ENCODE assay signal across 21 cellular contexts in the genomic region with DNA sequence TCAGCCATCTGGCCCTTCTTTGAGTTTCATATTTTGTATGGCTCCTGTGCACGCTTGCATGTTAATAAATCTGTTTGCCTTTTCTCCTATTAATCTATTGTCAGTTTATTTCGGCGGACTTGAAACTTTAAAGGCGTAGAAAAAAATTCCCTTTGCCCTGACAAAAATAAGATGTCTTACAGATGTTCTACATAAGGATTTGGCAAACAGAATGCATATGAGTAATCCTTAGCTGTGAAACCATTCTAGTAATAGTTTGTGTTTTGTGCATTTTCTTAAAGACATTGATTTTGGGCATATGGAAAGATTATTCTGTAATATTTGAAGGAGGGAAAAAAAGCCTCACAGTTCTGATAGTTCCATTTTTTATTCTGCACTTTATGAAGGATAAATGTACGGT. TPM values are rescaled to one million over a fixed set of nuclear protein-coding genes. Genes with fewer than 3 reads are reported as not detected.
DNase-seq lines count a peak whose midpoint lies in the region; ATAC-seq and TF ChIP-seq lines count a peak whose summit lies in the region.
"Had no signal": no experiment of that assay in that cellular context is flagged by ENCODE, and none has a peak within 500 bp of the region (broad histone marks: within the 10 kb centered on the region; RNA-seq: fewer than 3 reads in every experiment).

No MANE protein-coding gene starts in this region.

- no peaks in the 10 kb centered on the region for H3K9me3 Mint-ChIP-seq in GM23338
- H3K9me3 Mint-ChIP-seq in endodermal cell: no peaks in the 10 kb centered on the region
- no peaks in the 10 kb centered on the region for H3K9me3 Mint-ChIP-seq in progenitor cell of endocrine pancreas (ENCODE audit: low read depth)
- no peaks in the 10 kb centered on the region for H3K9me3 Mint-ChIP-seq in natural killer cell
- H3K9me3 Mint-ChIP-seq: CD8-positive, alpha-beta memory T cell had no signal

- H3K27me3 ChIP-seq in GM23338 (ENCODE audit: insufficient read depth) (no peaks in the 10 kb centered on the region), endodermal cell (ENCODE audit: control insufficient read depth, insufficient read depth, low read length, poor library complexity, severe bottlenecking) (no peaks in the 10 kb centered on the region)
- H3K27me3 ChIP-seq: BLaER1, SJSA1 had no signal

- WGBS in endodermal cell (ENCODE audit: insufficient coverage in 1 of 2, insufficient read length in 1 of 2), 2 experiments: 95 to 100% methylated on average over 4 to 5 of the region's 5 CpGs

- H3K4me3 ChIP-seq in GM23338 (no peak overlapping the region; the same call in 1 of the 2 replicates), endodermal cell (ENCODE audit: low read length) (no peak overlapping the region), foreskin fibroblast (ENCODE audit: low read depth in 1 of 2, low read length in 2 of 2) (no peak overlapping the region)
- H3K4me3 ChIP-seq: BLaER1, K562, SJSA1 had no signal

- H3K9me3 ChIP-seq in endodermal cell (ENCODE audit: control insufficient read depth, low read length): no peaks in the 10 kb centered on the region
- H3K9me3 ChIP-seq: BLaER1, SJSA1 had no signal

- H3K79me2 ChIP-seq in GM23338 (replicated peaks; ENCODE audit: insufficient read depth): no peaks in the 10 kb centered on the region

- intact Hi-C loops in natural killer cell (cut with micrococcal nuclease): no loop called here

- H3K27ac Mint-ChIP-seq in GM23338 (no peak overlapping the region), endodermal cell (peak overlapping the region; percentile 81), progenitor cell of endocrine pancreas (no peak overlapping the region), natural killer cell (no peak overlapping the region)
- H3K27ac Mint-ChIP-seq: CD8-positive, alpha-beta memory T cell had no signal

- H3K4me3 Mint-ChIP-seq in GM23338 (no peak overlapping the region), endodermal cell (no peak overlapping the region), progenitor cell of endocrine pancreas (ENCODE audit: low read depth) (no peak overlapping the region), natural killer cell (no peak overlapping the region)
- H3K4me3 Mint-ChIP-seq: CD8-positive, alpha-beta memory T cell had no signal

- peak overlapping the region; percentile 26; the same call in 1 of the 2 replicates for H2AFZ ChIP-seq in GM23338

- peaks cover 24% of the 10 kb centered on the region for H3K4me1 ChIP-seq in GM23338 (ENCODE audit: insufficient read depth)
- H3K4me1 ChIP-seq in endodermal cell (ENCODE audit: control insufficient read depth, insufficient read depth, low read length): peaks cover 4% of the 10 kb centered on the region
- H3K4me1 ChIP-seq: BLaER1, SJSA1 had no signal

- H3K4me2 ChIP-seq in GM23338: peak overlapping the region; percentile 49; the same call in 1 of the 2 replicates
- H3K4me2 ChIP-seq: BLaER1 had no signal

- H3K27me3 Mint-ChIP-seq in GM23338 (ENCODE audit: insufficient read depth, low read depth, poor library complexity) (no peaks in the 10 kb centered on the region), endodermal cell (ENCODE audit: insufficient read depth) (no peaks in the 10 kb centered on the region), progenitor cell of endocrine pancreas (no peaks in the 10 kb centered on the region), natural killer cell (ENCODE audit: low read depth in 2 of 2) (no peaks in the 10 kb centered on the region)
- H3K27me3 Mint-ChIP-seq: CD8-positive, alpha-beta memory T cell had no signal

- no peak for TF ChIP-seq CTCF in GM23338 (conservative IDR thresholded peaks at IDR 0.05; ENCODE audit: low read depth in 2 of 2)
- no peak for TF ChIP-seq CTCF in endodermal cell (conservative IDR thresholded peaks at IDR 0.05)
- TF ChIP-seq CTCF in foreskin fibroblast (IDR thresholded peaks at IDR 0.05; ENCODE audit: low read depth, low read length): no peak
- no peak for TF ChIP-seq CTCF in progenitor cell of endocrine pancreas (IDR thresholded peaks at IDR 0.05; ENCODE audit: unreplicated experiment)
- no peak for TF ChIP-seq CTCF in natural killer cell (IDR thresholded peaks at IDR 0.05)

- H3K4me1 Mint-ChIP-seq in GM23338: peaks cover 19% of the 10 kb centered on the region
- H3K4me1 Mint-ChIP-seq in endodermal cell: peaks cover 24% of the 10 kb centered on the region
- H3K4me1 Mint-ChIP-seq in progenitor cell of endocrine pancreas (ENCODE audit: low read depth): no peaks in the 10 kb centered on the region
- no peaks in the 10 kb centered on the region for H3K4me1 Mint-ChIP-seq in natural killer cell
- H3K4me1 Mint-ChIP-seq: CD8-positive, alpha-beta memory T cell had no signal

- H3K9me2 ChIP-seq in GM23338 (ENCODE audit: insufficient read depth): no peaks in the 10 kb centered on the region

- H3K36me3 ChIP-seq in GM23338 (ENCODE audit: insufficient read depth) (no peaks in the 10 kb centered on the region), endodermal cell (ENCODE audit: control insufficient read depth, insufficient read depth, low read length) (no peaks in the 10 kb centered on the region)
- H3K36me3 ChIP-seq: BLaER1, SJSA1 had no signal

- ATAC-seq in GM23338 (no peak), natural killer cell (no peak)
- ATAC-seq: HCT116, K562, PC-3 had no signal

- no peak overlapping the region for H3K9ac ChIP-seq in endodermal cell (ENCODE audit: extremely low read depth, low read length, poor library complexity, severe bottlenecking)
- H3K9ac ChIP-seq: BLaER1 had no signal

- no peaks in the 10 kb centered on the region for H4K20me1 ChIP-seq in GM23338 (replicated peaks; ENCODE audit: insufficient read depth)
- H4K20me1 ChIP-seq: BLaER1 had no signal

- H3K36me3 Mint-ChIP-seq in GM23338 (ENCODE audit: low read depth) (no peaks in the 10 kb centered on the region), endodermal cell (ENCODE audit: low read depth) (no peaks in the 10 kb centered on the region), progenitor cell of endocrine pancreas (ENCODE audit: insufficient read depth) (no peaks in the 10 kb centered on the region), natural killer cell (no peaks in the 10 kb centered on the region)

- DNase-seq in GM23338 (ENCODE audit: low spot score) (no peak), endodermal cell (no peak), foreskin fibroblast (peak; percentile 29 to 73), progenitor cell of endocrine pancreas (ENCODE audit: low spot score, unreplicated experiment) (no peak), natural killer cell (no peak), NCI-H1417 (lab: John Stamatoyannopoulos, UW) (no peak)
- no peak for DNase-seq in activated CD4-positive, CD25-positive, alpha-beta regulatory T cell treated with anti-CD3 and anti-CD28 coated beads, Interleukin-2, amount 50 U/mL, for 72 hours
- DNase-seq: ACHN; CD8-positive, alpha-beta memory T cell; DMS79 treated with DMSO at 0.1 percent for 48 hours; NCI-H1417 treated with DMSO at 0.1 percent for 48 hours; NCI-H2029; NCI-H2171; NCI-H446; NCI-H69; PC-3 had no signal

- 0 out of 2 replicates have a peak, but pooled peaks cover 4% of the 10 kb centered on the region for H3F3A ChIP-seq in GM23338 (replicated peaks; ENCODE audit: low read depth)

- no peak overlapping the region for H3K27ac ChIP-seq in GM23338 (ENCODE audit: low read depth)
- no peak overlapping the region for H3K27ac ChIP-seq in endodermal cell (ENCODE audit: low read depth, low read length)
- H3K27ac ChIP-seq: BLaER1, HL-60, SJSA1 had no signal

TF ChIP-seq in GM23338, 12 proteins besides CTCF, POLR2A, EP300 and RAD21 (continues in another document):
- no peak for TF ChIP-seq ZNF331 (CRISPR knock-in tag; IDR thresholded peaks at IDR 0.05; ENCODE audit: low read depth)
- TF ChIP-seq EZH2phosphoT487 (IDR thresholded peaks at IDR 0.05; ENCODE audit: unreplicated experiment): no peak
- TF ChIP-seq EZH2 (IDR thresholded peaks at IDR 0.05; ENCODE audit: low read depth, unreplicated experiment): no peak
- TF ChIP-seq NANOG (IDR thresholded peaks at IDR 0.05; ENCODE audit: borderline replicate concordance): no peak
- TF ChIP-seq, protein P1, sequence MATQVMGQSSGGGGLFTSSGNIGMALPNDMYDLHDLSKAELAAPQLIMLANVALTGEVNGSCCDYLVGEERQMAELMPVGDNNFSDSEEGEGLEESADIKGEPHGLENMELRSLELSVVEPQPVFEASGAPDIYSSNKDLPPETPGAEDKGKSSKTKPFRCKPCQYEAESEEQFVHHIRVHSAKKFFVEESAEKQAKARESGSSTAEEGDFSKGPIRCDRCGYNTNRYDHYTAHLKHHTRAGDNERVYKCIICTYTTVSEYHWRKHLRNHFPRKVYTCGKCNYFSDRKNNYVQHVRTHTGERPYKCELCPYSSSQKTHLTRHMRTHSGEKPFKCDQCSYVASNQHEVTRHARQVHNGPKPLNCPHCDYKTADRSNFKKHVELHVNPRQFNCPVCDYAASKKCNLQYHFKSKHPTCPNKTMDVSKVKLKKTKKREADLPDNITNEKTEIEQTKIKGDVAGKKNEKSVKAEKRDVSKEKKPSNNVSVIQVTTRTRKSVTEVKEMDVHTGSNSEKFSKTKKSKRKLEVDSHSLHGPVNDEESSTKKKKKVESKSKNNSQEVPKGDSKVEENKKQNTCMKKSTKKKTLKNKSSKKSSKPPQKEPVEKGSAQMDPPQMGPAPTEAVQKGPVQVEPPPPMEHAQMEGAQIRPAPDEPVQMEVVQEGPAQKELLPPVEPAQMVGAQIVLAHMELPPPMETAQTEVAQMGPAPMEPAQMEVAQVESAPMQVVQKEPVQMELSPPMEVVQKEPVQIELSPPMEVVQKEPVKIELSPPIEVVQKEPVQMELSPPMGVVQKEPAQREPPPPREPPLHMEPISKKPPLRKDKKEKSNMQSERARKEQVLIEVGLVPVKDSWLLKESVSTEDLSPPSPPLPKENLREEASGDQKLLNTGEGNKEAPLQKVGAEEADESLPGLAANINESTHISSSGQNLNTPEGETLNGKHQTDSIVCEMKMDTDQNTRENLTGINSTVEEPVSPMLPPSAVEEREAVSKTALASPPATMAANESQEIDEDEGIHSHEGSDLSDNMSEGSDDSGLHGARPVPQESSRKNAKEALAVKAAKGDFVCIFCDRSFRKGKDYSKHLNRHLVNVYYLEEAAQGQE (IDR thresholded peaks at IDR 0.05; ENCODE audit: unreplicated experiment): no peak
- no peak for TF ChIP-seq POLR2AphosphoS5 (IDR thresholded peaks at IDR 0.05; ENCODE audit: low read depth)
- no peak for TF ChIP-seq JUNB (IDR thresholded peaks at IDR 0.05; ENCODE audit: unreplicated experiment)
- TF ChIP-seq CREB1 (CRISPR knock-in tag; IDR thresholded peaks at IDR 0.05; ENCODE audit: low read depth): no peak
- no peak for TF ChIP-seq STAT1 (IDR thresholded peaks at IDR 0.05; ENCODE audit: unreplicated experiment)

RNA-seq across cellular contexts. Expression of gene BMPR2, which starts 15.0 kb away (rescaled TPM):
- 14.2 and 21.6 TPM in 2 replicates for total RNA-seq in GM23338 (2014; rRNA removed; shearing (Covaris generic))
- polyA plus RNA-seq in GM23338 (2016; fragmentation: Nextera tagmentation; extraction: Ambion mirVana): 6.3 and 6.7 TPM in 2 replicates
- total RNA-seq in endodermal cell: 10 to 100 TPM; 42.2 to 56.3 TPM
- polyA plus RNA-seq in endodermal cell (2013, experiment 1 of 2): 32.5 TPM
- 36.1 TPM for polyA plus RNA-seq in endodermal cell (2013, experiment 2 of 2)
- total RNA-seq in progenitor cell of endocrine pancreas: 36.7 and 39.3 TPM in 2 replicates
- total RNA-seq in natural killer cell: 10 to 100 TPM; 17.8 to 25.5 (median 23.2) TPM

Comparison
In these comparisons a context has a peak if more than half of its experiments do, and no peak if none do; other contexts are left out.
1. DNase-seq: peak in foreskin fibroblast (2 of 2); none in GM23338 (single experiment), endodermal cell (single experiment), progenitor cell of endocrine pancreas (single experiment), natural killer cell (single experiment), activated CD4-positive, CD25-positive, alpha-beta regulatory T cell treated with anti-CD3 and anti-CD28 coated beads, Interleukin-2, amount 50 U/mL, for 72 hours (single experiment) and NCI-H1417 (0 of 3).